10 cellular contexts compared by ENCODE assay signal in the genomic region with DNA sequence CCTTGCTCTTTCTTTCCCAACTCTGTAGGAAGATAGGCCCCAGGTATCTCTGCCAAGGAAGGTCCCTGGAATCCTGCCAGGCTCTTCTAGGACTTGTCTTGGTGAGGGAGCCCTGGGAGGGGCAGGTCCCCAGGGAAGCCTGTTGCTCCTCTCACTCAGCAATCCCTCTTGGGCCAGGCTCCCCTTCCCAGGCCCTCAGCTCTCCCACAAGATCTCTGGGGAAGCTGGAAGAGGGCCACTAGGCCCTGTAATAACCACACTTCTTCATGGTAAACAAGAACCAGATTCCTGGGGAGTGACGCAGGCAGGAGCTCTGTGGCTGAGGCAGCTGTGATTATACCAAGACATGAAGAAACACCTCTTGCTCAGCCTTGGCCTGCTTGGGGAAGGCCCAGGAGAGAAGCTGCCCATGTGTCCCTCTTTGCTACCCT. TPM values are rescaled to one million over a fixed set of nuclear protein-coding genes. Genes with fewer than 3 reads are reported as not detected.
DNase-seq lines count a peak whose midpoint lies in the region; ATAC-seq and TF ChIP-seq lines count a peak whose summit lies in the region.
"Had no signal": no experiment of that assay in that cellular context is flagged by ENCODE, and none has a peak within 500 bp of the region (broad histone marks: within the 10 kb centered on the region; RNA-seq: fewer than 3 reads in every experiment).

No MANE protein-coding gene starts in this region.

- peaks cover 0 to 7% of the 10 kb centered on the region in 2 donors for H3K27me3 Mint-ChIP-seq in natural killer cell treated with Interleukin-12 subunit alpha and Interleukin-12 subunit beta and Interleukin-15 and Interleukin-18, amount 100 ng/mL, for 72 hours
- peaks cover 0 to 5% of the 10 kb centered on the region in 2 donors for H3K27me3 Mint-ChIP-seq in natural killer cell (ENCODE audit: low read depth in 2 of 2)
- peaks cover 18% of the 10 kb centered on the region for H3K27me3 Mint-ChIP-seq in nephron progenitor cell (ENCODE audit: low read depth, poor library complexity)

- H3K9me3 Mint-ChIP-seq in natural killer cell treated with Interleukin-12 subunit alpha and Interleukin-12 subunit beta and Interleukin-15 and Interleukin-18, amount 100 ng/mL, for 72 hours: no peaks in the 10 kb centered on the region
- H3K9me3 Mint-ChIP-seq in natural killer cell: no peaks in the 10 kb centered on the region
- H3K9me3 Mint-ChIP-seq in nephron progenitor cell: no peaks in the 10 kb centered on the region
- H3K9me3 Mint-ChIP-seq: activated T-cell treated with anti-CD3 and anti-CD28 coated beads, Interleukin-2, amount 50 U/mL, for 72 hours had no signal

- TF ChIP-seq CTCF in natural killer cell (IDR thresholded peaks at IDR 0.05): no peak
- no peak for TF ChIP-seq CTCF in nephron progenitor cell (IDR thresholded peaks at IDR 0.05)

- no peaks in the 10 kb centered on the region for H3K9me3 ChIP-seq in mucosa of stomach (ENCODE audit: control insufficient read depth, low read length)

- ATAC-seq in natural killer cell treated with Interleukin-12 subunit alpha and Interleukin-12 subunit beta and Interleukin-15 and Interleukin-18, amount 100 ng/mL, for 72 hours: no peak
- ATAC-seq in natural killer cell (no peak), HG02852 (IDR thresholded peaks at IDR 0.05; ENCODE audit: unreplicated experiment) (no peak)
- ATAC-seq: activated T-cell treated with anti-CD3 and anti-CD28 coated beads, Interleukin-2, amount 50 U/mL, for 72 hours had no signal

- H3K36me3 ChIP-seq in mucosa of stomach (ENCODE audit: control insufficient read depth, insufficient read depth, low read length): no peaks in the 10 kb centered on the region

- no peak overlapping the region for H3K27ac Mint-ChIP-seq in natural killer cell treated with Interleukin-12 subunit alpha and Interleukin-12 subunit beta and Interleukin-15 and Interleukin-18, amount 100 ng/mL, for 72 hours
- no peak overlapping the region for H3K27ac Mint-ChIP-seq in natural killer cell
- H3K27ac Mint-ChIP-seq in nephron progenitor cell: no peak overlapping the region
- H3K27ac Mint-ChIP-seq: activated T-cell treated with anti-CD3 and anti-CD28 coated beads, Interleukin-2, amount 50 U/mL, for 72 hours had no signal

- DNase-seq in natural killer cell treated with Interleukin-12 subunit alpha and Interleukin-12 subunit beta and Interleukin-15 and Interleukin-18, amount 100 ng/mL, for 72 hours (ENCODE audit: low spot score): peak; percentile 44
- DNase-seq in natural killer cell: no peak
- DNase-seq in dedifferentiated amniotic fluid mesenchymal stem cell (ENCODE audit: extremely low spot score): peak; percentile 97
- no peak for DNase-seq in SIG-M5 (lab: John Stamatoyannopoulos, UW)
- DNase-seq in nephron progenitor cell: no peak
- no peak for DNase-seq in occipital lobe (lab: John Stamatoyannopoulos, UW)
- DNase-seq: activated T-cell treated with anti-CD3 and anti-CD28 coated beads, Interleukin-2, amount 50 U/mL, for 72 hours; NCI-H345 had no signal

- H3K4me1 ChIP-seq in mucosa of stomach (ENCODE audit: control insufficient read depth, insufficient read depth, low read length): peaks cover 33% of the 10 kb centered on the region

- intact Hi-C loops in natural killer cell (cut with micrococcal nuclease): no loop called here

- no peak overlapping the region for H3K4me3 ChIP-seq in mucosa of stomach (ENCODE audit: low read length)

- H3K27me3 ChIP-seq in mucosa of stomach (ENCODE audit: control insufficient read depth, insufficient read depth, low read length): no peaks in the 10 kb centered on the region

- no peaks in the 10 kb centered on the region for H3K36me3 Mint-ChIP-seq in natural killer cell treated with Interleukin-12 subunit alpha and Interleukin-12 subunit beta and Interleukin-15 and Interleukin-18, amount 100 ng/mL, for 72 hours
- no peaks in the 10 kb centered on the region for H3K36me3 Mint-ChIP-seq in natural killer cell
- no peaks in the 10 kb centered on the region for H3K36me3 Mint-ChIP-seq in nephron progenitor cell (ENCODE audit: low read depth)

- H3K9ac ChIP-seq in mucosa of stomach (ENCODE audit: low read length): peak overlapping the region; percentile 26

- H3K4me1 Mint-ChIP-seq in natural killer cell treated with Interleukin-12 subunit alpha and Interleukin-12 subunit beta and Interleukin-15 and Interleukin-18, amount 100 ng/mL, for 72 hours (ENCODE audit: low read depth in 2 of 2): peaks cover 3 to 4% of the 10 kb centered on the region in 2 donors
- H3K4me1 Mint-ChIP-seq in natural killer cell: peaks cover 0 to 2% of the 10 kb centered on the region in 2 donors
- peaks cover 10% of the 10 kb centered on the region for H3K4me1 Mint-ChIP-seq in nephron progenitor cell

- no peak overlapping the region for H3K4me3 Mint-ChIP-seq in natural killer cell treated with Interleukin-12 subunit alpha and Interleukin-12 subunit beta and Interleukin-15 and Interleukin-18, amount 100 ng/mL, for 72 hours
- H3K4me3 Mint-ChIP-seq in natural killer cell (no peak overlapping the region), nephron progenitor cell (no peak overlapping the region)
- H3K4me3 Mint-ChIP-seq: activated T-cell treated with anti-CD3 and anti-CD28 coated beads, Interleukin-2, amount 50 U/mL, for 72 hours had no signal

RNA-seq across cellular contexts. Expression of a gene that starts 9.9 kb away (rescaled TPM):
- 100 to 1,000 TPM; 104 to 115 TPM for total RNA-seq in natural killer cell treated with Interleukin-12 subunit alpha and Interleukin-12 subunit beta and Interleukin-15 and Interleukin-18, amount 100 ng/mL, for 72 hours
- total RNA-seq in natural killer cell (100 to 1,000 TPM; 137 to 197 (median 178) TPM), occipital lobe (8.1 TPM)

RNA-seq across cellular contexts. Expression of a gene that starts 39.4 kb away (rescaled TPM):
- total RNA-seq in natural killer cell treated with Interleukin-12 subunit alpha and Interleukin-12 subunit beta and Interleukin-15 and Interleukin-18, amount 100 ng/mL, for 72 hours: 1 to 10 TPM; 5.6 to 8.8 TPM
- total RNA-seq in natural killer cell: under 1 TPM; 0.16 to 0.66 (median 0.43) TPM
- total RNA-seq in occipital lobe: 18.2 TPM

Comparison
In these comparisons a context has a peak if more than half of its experiments do, and no peak if none do; other contexts are left out.
1. DNase-seq: peak in natural killer cell treated with Interleukin-12 subunit alpha and Interleukin-12 subunit beta and Interleukin-15 and Interleukin-18, amount 100 ng/mL, for 72 hours (single experiment) and dedifferentiated amniotic fluid mesenchymal stem cell (single experiment); none in natural killer cell (single experiment), SIG-M5 (single experiment), nephron progenitor cell (single experiment) and occipital lobe (single experiment).
2. RNA of a gene that starts 9.9 kb away (total RNA-seq): 137 to 197 TPM in natural killer cell and 104 to 115 TPM in natural killer cell treated with Interleukin-12 subunit alpha and Interleukin-12 subunit beta and Interleukin-15 and Interleukin-18, amount 100 ng/mL, for 72 hours; 8.1 TPM in occipital lobe (single experiment); every median in the first group is over 10 times any median in the second.